Comparison of ENCODE assay signal across 23 cellular contexts in the genomic region with DNA sequence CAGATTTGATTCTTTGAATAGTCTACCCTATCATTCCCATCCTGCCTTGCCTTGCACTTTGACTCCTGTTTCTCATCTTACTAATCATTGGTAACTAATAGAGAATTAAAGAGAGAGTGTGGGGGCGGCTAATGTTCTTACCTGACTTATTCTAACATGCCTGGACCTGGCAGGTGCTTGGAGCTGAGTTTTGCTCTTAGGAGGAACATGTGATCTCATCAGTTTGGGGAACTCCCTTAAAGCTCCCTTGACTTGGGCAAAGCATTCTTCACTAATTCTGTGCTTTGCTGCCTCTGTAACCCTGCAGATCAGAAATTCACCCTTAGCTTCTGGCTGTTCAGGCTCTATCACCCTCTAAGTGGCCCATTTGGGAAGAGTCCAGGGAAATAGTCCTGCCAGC.
"Had no signal": no experiment of that assay in that cellular context is flagged by ENCODE, and none has a peak within 500 bp of the region (broad histone marks: within the 10 kb centered on the region; RNA-seq: fewer than 3 reads in every experiment).

No MANE protein-coding gene starts in this region.

- H3K27me3 ChIP-seq: cardiac muscle cell, colonic mucosa, heart left ventricle, spleen, suprapubic skin, tibial nerve had no signal

- H3K36me3 ChIP-seq: cardiac muscle cell, colonic mucosa, heart left ventricle, spleen, suprapubic skin, tibial nerve had no signal

- H3K4me1 ChIP-seq: colonic mucosa, heart left ventricle, spleen had no signal

- H3K9me3 ChIP-seq: colonic mucosa, spleen, suprapubic skin, tibial nerve had no signal

- ATAC-seq: activated CD4-positive, alpha-beta T cell treated with anti-CD3 and anti-CD28 coated beads for 36 hours; activated CD8-positive, alpha-beta memory T cell treated with anti-CD3 and anti-CD28 coated beads, Interleukin-2, amount 10 ng/mL, durations not matched to agents 7 days and 5 days; activated CD8-positive, alpha-beta T cell treated with anti-CD3 and anti-CD28 coated beads, Interleukin-2, amount 10 ng/mL, durations not matched to agents 7 days and 5 days; activated naive CD4-positive, alpha-beta T cell treated with anti-CD3 and anti-CD28 coated beads, Interleukin-2, amount 50 U/mL, for 72 hours; heart left ventricle; naive thymus-derived CD8-positive, alpha-beta T cell; right cardiac atrium had no signal

- H3K27ac ChIP-seq: cardiac muscle cell, colonic mucosa, heart left ventricle, spleen, suprapubic skin, tibial nerve had no signal

- H3K4me3 ChIP-seq: cardiac muscle cell, colonic mucosa, heart left ventricle, spleen, suprapubic skin, tibial nerve had no signal

- DNase-seq: activated CD4-positive, alpha-beta T cell treated with anti-CD3 and anti-CD28 coated beads for 36 hours; activated CD8-positive, alpha-beta memory T cell treated with anti-CD3 and anti-CD28 coated beads, Interleukin-2, amount 10 ng/mL, durations not matched to agents 7 days and 5 days; activated CD8-positive, alpha-beta T cell treated with anti-CD3 and anti-CD28 coated beads, Interleukin-2, amount 10 ng/mL, durations not matched to agents 7 days and 5 days; activated naive CD4-positive, alpha-beta T cell; activated T-cell treated with anti-CD3 and anti-CD28 coated beads, Interleukin-2, amount 50 U/mL, for 48 hours; cerebellar nuclear complex; colonic mucosa; effector memory CD4-positive, alpha-beta T cell; foreskin fibroblast; heart left ventricle; hypothalamus; immature natural killer cell; kidney; naive thymus-derived CD8-positive, alpha-beta T cell; posterior cingulate gyrus; right cardiac atrium; spleen; stimulated activated naive CD4-positive, alpha-beta T cell; T-helper 2 cell had no signal
